ENCODE assay signal across 19 cellular contexts in the genomic region with DNA sequence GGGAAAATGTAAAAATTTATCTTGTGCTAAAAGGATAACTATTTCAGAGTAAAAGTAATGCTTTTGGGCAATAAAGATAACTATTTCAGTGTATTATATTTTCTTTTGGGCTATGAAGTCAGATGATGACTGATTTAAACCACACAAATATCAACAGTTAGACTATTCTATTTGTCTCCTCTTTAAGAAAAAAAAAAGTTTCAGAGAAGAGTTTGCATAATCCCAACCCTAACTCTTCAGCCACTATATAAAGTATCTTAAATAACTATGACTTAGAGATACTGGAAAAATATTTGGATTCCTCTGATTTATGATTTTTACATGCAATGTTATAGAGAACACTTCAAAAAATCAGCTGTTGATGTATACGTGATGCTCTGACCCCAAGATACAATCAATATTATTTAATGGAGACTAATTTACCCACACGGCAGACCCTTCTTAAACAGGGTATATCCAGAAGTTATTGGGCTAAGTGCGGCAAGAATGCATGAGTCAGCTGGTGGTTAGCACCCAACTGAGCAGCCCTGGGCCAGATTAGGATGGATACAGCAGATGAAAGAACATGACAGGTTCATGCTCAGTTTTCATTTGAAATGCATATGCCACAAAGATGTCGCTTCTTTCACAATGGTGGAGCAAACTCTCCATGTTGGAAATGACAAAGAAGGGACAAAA.
DNase-seq lines count a peak whose midpoint lies in the region; ATAC-seq and TF ChIP-seq lines count a peak whose summit lies in the region.
"Had no signal": no experiment of that assay in that cellular context is flagged by ENCODE, and none has a peak within 500 bp of the region (broad histone marks: within the 10 kb centered on the region; RNA-seq: fewer than 3 reads in every experiment).

No MANE protein-coding gene starts in this region.

- H2BK12ac ChIP-seq in mesenchymal stem cell (ENCODE audit: low read length in 2 of 2) = peak overlapping the region in 1 of 2 experiments; percentile 50

- no peaks in the 10 kb centered on the region for H3K79me2 ChIP-seq in MM.1S (ENCODE audit: low read length)
- H3K79me2 ChIP-seq: hepatocyte had no signal

- H2AFZ ChIP-seq in mesenchymal stem cell (ENCODE audit: low read depth, low read length) (no peak overlapping the region), MM.1S (ENCODE audit: low read length) (no peak overlapping the region)
- H2AFZ ChIP-seq: hepatocyte had no signal

- H3K36me3 ChIP-seq in BLaER1 treated with 17β-estradiol and CSF1 and Interleukin-3, amounts not matched to agents 10 nM and 100 nM = peaks cover 0 to 23% (median 0%) of the 10 kb centered on the region in 11 experiments; a peak in 2 of 22 replicates
- no peaks in the 10 kb centered on the region for H3K36me3 ChIP-seq in HEK293 (ENCODE audit: control insufficient read depth in 2 of 2, insufficient read depth in 1 of 2, low read length in 2 of 2)
- no peaks in the 10 kb centered on the region for H3K36me3 ChIP-seq in mesenchymal stem cell (ENCODE audit: control insufficient read depth in 1 of 2, insufficient read depth in 2 of 2, low read depth in 1 of 2, low read length in 2 of 2)
- no peaks in the 10 kb centered on the region for H3K36me3 ChIP-seq in MM.1S (replicated peaks; ENCODE audit: insufficient read depth, low read length)
- H3K36me3 ChIP-seq: sigmoid colon had no signal

- no peak overlapping the region for H4K91ac ChIP-seq in mesenchymal stem cell (ENCODE audit: low read length)

- H3K4me3 ChIP-seq in BLaER1 treated with 17β-estradiol and CSF1 and Interleukin-3, amounts not matched to agents 10 nM and 100 nM = no peak overlapping the region
- H3K4me3 ChIP-seq in HEK293 (ENCODE audit: low read depth, low read length) (no peak overlapping the region), mesenchymal stem cell (ENCODE audit: insufficient read depth in 1 of 2, low read depth in 1 of 2, low read length in 2 of 2) (no peak overlapping the region), MM.1S (ENCODE audit: low read length) (no peak overlapping the region)
- H3K4me3 ChIP-seq: hepatocyte, sigmoid colon had no signal

- H3K27me3 ChIP-seq in BLaER1 treated with 17β-estradiol and CSF1 and Interleukin-3, amounts not matched to agents 10 nM and 100 nM = peaks cover 0 to 46% (median 0%) of the 10 kb centered on the region in 11 experiments; a peak in 6 of 22 replicates
- H3K27me3 ChIP-seq in mesenchymal stem cell (ENCODE audit: control insufficient read depth in 1 of 2, insufficient read depth in 1 of 2, low read length in 2 of 2) (peaks cover 0 to 51% of the 10 kb centered on the region in 2 experiments), MM.1S (replicated peaks; ENCODE audit: insufficient read depth, low read length) (no peaks in the 10 kb centered on the region)
- H3K27me3 ChIP-seq: hepatocyte, sigmoid colon had no signal

- CTCF ChIA-PET in HEK293 (lab: Yijun Ruan, JAX) = no interaction called here

- peaks cover 35 to 81% (median 74%) of the 10 kb centered on the region in 10 experiments for H3K4me1 ChIP-seq in BLaER1 treated with 17β-estradiol and CSF1 and Interleukin-3, amounts not matched to agents 10 nM and 100 nM
- peaks cover 10% of the 10 kb centered on the region for H3K4me1 ChIP-seq in HEK293 (ENCODE audit: control insufficient read depth, insufficient read depth, low read length)
- peaks cover 11% of the 10 kb centered on the region for H3K4me1 ChIP-seq in mesenchymal stem cell (ENCODE audit: control insufficient read depth, insufficient read depth, low read depth, low read length)
- no peaks in the 10 kb centered on the region for H3K4me1 ChIP-seq in MM.1S (ENCODE audit: low read length)

- H3K9ac ChIP-seq in BLaER1 treated with 17β-estradiol and CSF1 and Interleukin-3, amounts not matched to agents 10 nM and 100 nM = no peak overlapping the region
- H3K9ac ChIP-seq in mesenchymal stem cell (ENCODE audit: low read length) (no peak overlapping the region), MM.1S (ENCODE audit: low read length) (no peak overlapping the region)

- no peak overlapping the region for H2BK5ac ChIP-seq in mesenchymal stem cell (ENCODE audit: low read depth, low read length, poor library complexity, severe bottlenecking)

- no peak overlapping the region for H4K8ac ChIP-seq in mesenchymal stem cell (ENCODE audit: low read length)

- peaks cover 12% of the 10 kb centered on the region for H3K79me1 ChIP-seq in mesenchymal stem cell (replicated peaks; ENCODE audit: low read length, poor library complexity, severe bottlenecking)

- H3K9me2 ChIP-seq in MM.1S (replicated peaks; ENCODE audit: insufficient read depth, low read length) = no peaks in the 10 kb centered on the region

- H3K27ac ChIP-seq in BLaER1 treated with 17β-estradiol and CSF1 and Interleukin-3, amounts not matched to agents 10 nM and 100 nM = no peak overlapping the region
- H3K27ac ChIP-seq in HEK293 (ENCODE audit: extremely low read depth, low read depth, low read length) (no peak overlapping the region), mesenchymal stem cell (ENCODE audit: low read length, poor library complexity, severe bottlenecking) (peak overlapping the region; percentile 70), MM.1S (ENCODE audit: low read length) (no peak overlapping the region)
- H3K27ac ChIP-seq: hepatocyte, sigmoid colon had no signal

- POLR2A ChIA-PET in HEK293 (lab: Yijun Ruan, JAX) = no interaction called here

- no peak overlapping the region for H3K18ac ChIP-seq in mesenchymal stem cell (ENCODE audit: low read depth in 1 of 2, low read length in 2 of 2)

- H3K23ac ChIP-seq in mesenchymal stem cell (ENCODE audit: low read length in 2 of 2) = no peak overlapping the region

- DNase-seq in T1000 (lab: John Stamatoyannopoulos, UW) (peak; percentile 16), mesenchymal stem cell (peak; percentile 60), anterior cingulate cortex (lab: John Stamatoyannopoulos, UW) (no peak), MM.1S (no peak), DMS153 treated with DMSO at 0.1 percent for 48 hours (lab: John Stamatoyannopoulos, UW; ENCODE audit: unreplicated experiment) (no peak)
- DNase-seq: activated CD4-positive, alpha-beta T cell treated with anti-CD3 and anti-CD28 coated beads for 1 hour; activated CD8-positive, alpha-beta T cell treated with anti-CD3 and anti-CD28 coated beads, Interleukin-2, amount 10 ng/mL, durations not matched to agents 7 days and 5 days; activated naive CD4-positive, alpha-beta T cell; amniotic stem cell; CD8-positive, alpha-beta T cell; DMS53; foreskin fibroblast; NCI-H1436 treated with DMSO at 0.1 percent for 48 hours; NCI-H510A treated with DMSO at 0.1 percent for 48 hours; sigmoid colon had no signal

- no peak overlapping the region for H2BK15ac ChIP-seq in mesenchymal stem cell (ENCODE audit: low read depth, poor library complexity, severe bottlenecking)

- H3K9me3 ChIP-seq in BLaER1 treated with 17β-estradiol and CSF1 and Interleukin-3, amounts not matched to agents 10 nM and 100 nM (replicated peaks in 1 of 11) = peaks cover 0 to 23% (median 6%) of the 10 kb centered on the region in 11 experiments; a peak in 7 of 22 replicates
- H3K9me3 ChIP-seq in HEK293 (ENCODE audit: control insufficient read depth, insufficient read depth, low read depth, low read length) (no peaks in the 10 kb centered on the region), mesenchymal stem cell (ENCODE audit: control insufficient read depth, low read length) (no peaks in the 10 kb centered on the region), MM.1S (replicated peaks; ENCODE audit: insufficient read depth, low read length) (no peaks in the 10 kb centered on the region)
- H3K9me3 ChIP-seq: sigmoid colon had no signal

- H2BK120ac ChIP-seq in mesenchymal stem cell (ENCODE audit: low read depth, low read length) = no peak overlapping the region

- H3K4me2 ChIP-seq in BLaER1 treated with 17β-estradiol and CSF1 and Interleukin-3, amounts not matched to agents 10 nM and 100 nM = peak overlapping the region in 9 of 11 experiments; percentile 39 to 82 (median 75); a peak in 16 of 22 replicates
- H3K4me2 ChIP-seq in mesenchymal stem cell (ENCODE audit: low read length, poor library complexity, severe bottlenecking) (no peak overlapping the region), MM.1S (ENCODE audit: low read depth, low read length) (no peak overlapping the region)
- H3K4me2 ChIP-seq: hepatocyte had no signal

- no peak overlapping the region for H2AK5ac ChIP-seq in mesenchymal stem cell (ENCODE audit: low read length, severe bottlenecking)

- H3F3A ChIP-seq in MM.1S (ENCODE audit: insufficient read depth, low read length) = no peaks in the 10 kb centered on the region

- H3K4ac ChIP-seq in mesenchymal stem cell (ENCODE audit: low read depth in 1 of 2, low read length in 2 of 2) = no peak overlapping the region

- peaks cover 0 to 44% (median 0%) of the 10 kb centered on the region in 11 experiments; a peak in 7 of 22 replicates for H4K20me1 ChIP-seq in BLaER1 treated with 17β-estradiol and CSF1 and Interleukin-3, amounts not matched to agents 10 nM and 100 nM
- H4K20me1 ChIP-seq in MM.1S (ENCODE audit: insufficient read depth, low read length) = no peaks in the 10 kb centered on the region

- 59% methylated on average over 4 of the region's 4 CpGs for WGBS in mesenchymal stem cell

- no peak overlapping the region for H3K14ac ChIP-seq in mesenchymal stem cell (ENCODE audit: low read length in 2 of 2)

- no peak for TF ChIP-seq CTCF in HEK293 (tag by site-specific recombination; IDR thresholded peaks at IDR 0.05)
- no peak for TF ChIP-seq CTCF in MM.1S (IDR thresholded peaks at IDR 0.05; ENCODE audit: low read length)

- ATAC-seq in HG03280 (IDR thresholded peaks at IDR 0.05; ENCODE audit: unreplicated experiment) = no peak
- ATAC-seq: activated CD8-positive, alpha-beta T cell treated with anti-CD3 and anti-CD28 coated beads, Interleukin-2, amount 10 ng/mL, durations not matched to agents 7 days and 5 days; CD8-positive, alpha-beta T cell had no signal

TF ChIP-seq in HEK293, 187 proteins besides CTCF, POLR2A, EP300 and RAD21:
- TF ChIP-seq ZNF184 (tag by site-specific recombination; IDR thresholded peaks at IDR 0.05) (0 out of 2 replicates have a peak, but pooled peaks have one; percentile 19), ZNF175 (tag by site-specific recombination; IDR thresholded peaks at IDR 0.05) (no peak)

Comparison
In these comparisons a context has a peak if more than half of its experiments do, and no peak if none do; other contexts are left out.
1. H3K4me2 ChIP-seq: peak in BLaER1 treated with 17β-estradiol and CSF1 and Interleukin-3, amounts not matched to agents 10 nM and 100 nM (9 of 11); none in mesenchymal stem cell (single experiment) and MM.1S (single experiment).
2. DNase-seq: peak in T1000 (single experiment) and mesenchymal stem cell (single experiment); none in anterior cingulate cortex (0 of 58), MM.1S (single experiment) and DMS153 treated with DMSO at 0.1 percent for 48 hours (single experiment).